ENCODE assay signal across 28 cellular contexts in the genomic region with DNA sequence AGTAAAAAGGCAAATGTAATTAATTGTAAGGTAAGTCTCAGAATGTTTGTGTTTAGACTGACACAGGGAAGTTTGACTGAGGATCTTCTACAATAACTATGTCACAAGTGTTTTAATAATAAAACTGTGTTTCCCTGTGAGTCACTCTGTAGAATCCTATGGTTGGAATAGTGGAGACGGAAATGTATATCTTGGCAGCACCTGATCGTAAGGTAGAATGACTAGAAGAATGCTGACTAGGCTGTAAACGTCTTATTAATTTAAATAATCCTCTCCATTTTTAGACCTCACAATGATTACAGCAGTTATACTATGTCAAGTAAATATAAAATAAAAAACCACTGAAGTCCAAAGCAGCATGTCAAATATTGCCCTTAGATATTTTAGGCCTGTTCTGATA.
"Had no signal": no experiment of that assay in that cellular context is flagged by ENCODE, and none has a peak within 500 bp of the region (broad histone marks: within the 10 kb centered on the region; RNA-seq: fewer than 3 reads in every experiment).

No MANE protein-coding gene starts in this region.

- H3K9me3 Mint-ChIP-seq: nephron; neural crest cell; stimulated activated naive CD8-positive, alpha-beta T cell treated with anti-CD3 and anti-CD28 coated beads, Interleukin-15, Interleukin-2, amounts not matched to agents 100 ng/mL and 50 ng/mL, for 24 hours; type B pancreatic cell had no signal

- H3K9me3 ChIP-seq: left lung, lower lobe of right lung, pancreas, prostate gland, sigmoid colon, spleen, tibial nerve, uterus had no signal

- H3K27me3 ChIP-seq: left lung, pancreas, sigmoid colon, spleen, tibial nerve, uterus had no signal

- H3K27ac ChIP-seq: left lung, lower lobe of right lung, pancreas, prostate gland, sigmoid colon, spleen, tibial nerve, uterus had no signal

- H3K4me3 ChIP-seq: left lung, lower lobe of right lung, pancreas, prostate gland, sigmoid colon, spleen, tibial nerve, uterus had no signal

- ATAC-seq: left colon; left lung; lower lobe of right lung; naive thymus-derived CD8-positive, alpha-beta T cell; pancreas; right cardiac atrium; stimulated activated effector memory CD8-positive, alpha-beta T cell treated with anti-CD3 and anti-CD28 coated beads, Interleukin-12 subunit alpha, Interleukin-12 subunit beta, amount 100 ng/mL, for 72 hours had no signal

- H3K4me1 Mint-ChIP-seq: immature natural killer cell; naive thymus-derived CD8-positive, alpha-beta T cell; nephron; neural crest cell; stimulated activated effector memory CD8-positive, alpha-beta T cell treated with anti-CD3 and anti-CD28 coated beads, Interleukin-12 subunit alpha, Interleukin-12 subunit beta, amount 100 ng/mL, for 72 hours had no signal

- H3K4me1 ChIP-seq: left lung, lower lobe of right lung, pancreas, prostate gland, sigmoid colon, spleen, tibial nerve, uterus had no signal

- H3K36me3 Mint-ChIP-seq: immature natural killer cell; naive thymus-derived CD8-positive, alpha-beta T cell; stimulated activated effector memory CD8-positive, alpha-beta T cell treated with anti-CD3 and anti-CD28 coated beads, Interleukin-12 subunit alpha, Interleukin-12 subunit beta, amount 100 ng/mL, for 72 hours; type B pancreatic cell had no signal

- DNase-seq: hypothalamus; immature natural killer cell; kidney; left colon; left lung; lower lobe of right lung; mammary epithelial cell; mesenchymal stem cell; naive thymus-derived CD8-positive, alpha-beta T cell; nucleus accumbens; pancreas; posterior cingulate gyrus; retina; right cardiac atrium; sigmoid colon; small intestine; spleen; stimulated activated CD4-positive, alpha-beta T cell treated with anti-CD3 and anti-CD28 coated beads, Interleukin-4, amount 100 ng/mL, for 24 hours; stimulated activated naive CD4-positive, alpha-beta T cell; uterus had no signal

- H3K27me3 Mint-ChIP-seq: naive thymus-derived CD8-positive, alpha-beta T cell; stimulated activated naive CD8-positive, alpha-beta T cell treated with anti-CD3 and anti-CD28 coated beads, Interleukin-15, Interleukin-2, amounts not matched to agents 100 ng/mL and 50 ng/mL, for 24 hours; type B pancreatic cell had no signal

- H3K36me3 ChIP-seq: left lung, lower lobe of right lung, pancreas, prostate gland, sigmoid colon, spleen, tibial nerve, uterus had no signal

- H3K4me3 Mint-ChIP-seq: immature natural killer cell; naive thymus-derived CD8-positive, alpha-beta T cell; nephron; neural crest cell; stimulated activated effector memory CD8-positive, alpha-beta T cell treated with anti-CD3 and anti-CD28 coated beads, Interleukin-12 subunit alpha, Interleukin-12 subunit beta, amount 100 ng/mL, for 72 hours; stimulated activated naive CD8-positive, alpha-beta T cell treated with anti-CD3 and anti-CD28 coated beads, Interleukin-15, Interleukin-2, amounts not matched to agents 100 ng/mL and 50 ng/mL, for 24 hours; type B pancreatic cell had no signal

- H3K27ac Mint-ChIP-seq: immature natural killer cell; nephron; stimulated activated effector memory CD8-positive, alpha-beta T cell treated with anti-CD3 and anti-CD28 coated beads, Interleukin-12 subunit alpha, Interleukin-12 subunit beta, amount 100 ng/mL, for 72 hours; stimulated activated naive CD8-positive, alpha-beta T cell treated with anti-CD3 and anti-CD28 coated beads, Interleukin-15, Interleukin-2, amounts not matched to agents 100 ng/mL and 50 ng/mL, for 24 hours; type B pancreatic cell had no signal

- FAIRE-seq: islet of Langerhans, kidney, pancreas, small intestine had no signal
